Comparison of ENCODE assay signal across 10 cellular contexts in genomic region chr2:28413896-28414290, GRCh38. TPM values are rescaled to one million over a fixed set of nuclear protein-coding genes. Genes with fewer than 3 reads are reported as not detected.
DNase-seq lines count a peak whose midpoint lies in the region; ATAC-seq and TF ChIP-seq lines count a peak whose summit lies in the region.
"Had no signal": no experiment of that assay in that cellular context is flagged by ENCODE, and none has a peak within 500 bp of the region (broad histone marks: within the 10 kb centered on the region; RNA-seq: fewer than 3 reads in every experiment).

No MANE protein-coding gene starts in this region.

- no peak overlapping the region for H3K4me3 Mint-ChIP-seq in activated CD4-positive, alpha-beta T cell treated with anti-CD3 and anti-CD28 coated beads, Interleukin-2, amount 10 ng/mL, durations not matched to agents 24 days and 14 days
- no peak overlapping the region for H3K4me3 Mint-ChIP-seq in T-helper 17 cell
- peak overlapping the region; percentile 34 for H3K4me3 Mint-ChIP-seq in glutamatergic neuron (ENCODE audit: unreplicated experiment)
- H3K4me3 Mint-ChIP-seq: activated T-helper 1 cell treated with anti-CD3 and anti-CD28 coated beads, Interleukin-12 subunit alpha, Interleukin-12 subunit beta, Interleukin-2, Interleukin-4 antibody, amounts not matched to agents 30 ng/mL and 10 ng/mL and 1 ng/mL, durations not matched to agents 14 hours and 24 hours and 36 hours had no signal

- no peaks in the 10 kb centered on the region for H3K27me3 ChIP-seq in skeletal muscle tissue (ENCODE audit: control insufficient read depth in 3 of 3, insufficient read depth in 3 of 3, low read length in 3 of 3)

- no peaks in the 10 kb centered on the region for H3K27me3 Mint-ChIP-seq in activated CD4-positive, alpha-beta T cell treated with anti-CD3 and anti-CD28 coated beads, Interleukin-2, amount 10 ng/mL, durations not matched to agents 24 days and 14 days
- H3K27me3 Mint-ChIP-seq in T-helper 17 cell (no peaks in the 10 kb centered on the region), glutamatergic neuron (ENCODE audit: unreplicated experiment) (peaks cover 7% of the 10 kb centered on the region)

- peak overlapping the region; percentile 52 to 72 (median 59) for H3K9ac ChIP-seq in skeletal muscle tissue (ENCODE audit: low read depth in 1 of 3, low read length in 3 of 3)

- peaks cover 46 to 52% (median 49%) of the 10 kb centered on the region in 3 donors for H3K36me3 ChIP-seq in skeletal muscle tissue (ENCODE audit: control insufficient read depth in 3 of 3, insufficient read depth in 3 of 3, low read length in 3 of 3)

- intact Hi-C loops in activated CD4-positive, alpha-beta T cell treated with anti-CD3 and anti-CD28 coated beads, Interleukin-2, amount 10 ng/mL, durations not matched to agents 24 days and 14 days (cut with micrococcal nuclease), result loop anchor here (5.0 kb wide), 1 partner anchor 662 kb away; no protein-coding TSS in a partner anchor

- H3K36me3 Mint-ChIP-seq in activated CD4-positive, alpha-beta T cell treated with anti-CD3 and anti-CD28 coated beads, Interleukin-2, amount 10 ng/mL, durations not matched to agents 24 days and 14 days (ENCODE audit: low read depth), result peaks cover 74% of the 10 kb centered on the region
- H3K36me3 Mint-ChIP-seq in T-helper 17 cell (ENCODE audit: low read depth) (peaks cover 3% of the 10 kb centered on the region), glutamatergic neuron (ENCODE audit: unreplicated experiment) (no peaks in the 10 kb centered on the region)

- H3K4me3 ChIP-seq in skeletal muscle tissue (ENCODE audit: low read length in 3 of 3), result peak overlapping the region in 1 of 3 donors; percentile 4

- H3K4me1 ChIP-seq in skeletal muscle tissue (ENCODE audit: control insufficient read depth in 3 of 3, insufficient read depth in 3 of 3, low read length in 3 of 3), result peaks cover 35 to 37% (median 37%) of the 10 kb centered on the region in 3 donors

- peak overlapping the region; percentile 25 for H3K27ac Mint-ChIP-seq in activated CD4-positive, alpha-beta T cell treated with anti-CD3 and anti-CD28 coated beads, Interleukin-2, amount 10 ng/mL, durations not matched to agents 24 days and 14 days
- peak overlapping the region; percentile 99 for H3K27ac Mint-ChIP-seq in T-helper 17 cell
- H3K27ac Mint-ChIP-seq in glutamatergic neuron (ENCODE audit: unreplicated experiment), result peak overlapping the region; percentile 87
- H3K27ac Mint-ChIP-seq: activated T-helper 1 cell treated with anti-CD3 and anti-CD28 coated beads, Interleukin-12 subunit alpha, Interleukin-12 subunit beta, Interleukin-2, Interleukin-4 antibody, amounts not matched to agents 30 ng/mL and 10 ng/mL and 1 ng/mL, durations not matched to agents 14 hours and 24 hours and 36 hours had no signal

- H3K27ac ChIP-seq in skeletal muscle tissue (ENCODE audit: low read depth, low read length), result peak overlapping the region; percentile 90

- peaks cover 47% of the 10 kb centered on the region for H3K4me1 Mint-ChIP-seq in activated CD4-positive, alpha-beta T cell treated with anti-CD3 and anti-CD28 coated beads, Interleukin-2, amount 10 ng/mL, durations not matched to agents 24 days and 14 days
- H3K4me1 Mint-ChIP-seq in T-helper 17 cell (peaks cover 29% of the 10 kb centered on the region), glutamatergic neuron (ENCODE audit: low read depth, unreplicated experiment) (peaks cover 13% of the 10 kb centered on the region)

- ATAC-seq in T-helper 17 cell (no peak), GM21447 (IDR thresholded peaks at IDR 0.05; ENCODE audit: unreplicated experiment) (no peak), SK-N-SH treated with all-trans-retinoic acid at 6 μM for 48 hours (no peak; the same call in 2 of the 3 replicates)

- TF ChIP-seq CTCF in glutamatergic neuron (IDR thresholded peaks at IDR 0.05; ENCODE audit: partially characterized antibody, unreplicated experiment), result no peak

- DNase-seq in activated CD4-positive, alpha-beta T cell treated with anti-CD3 and anti-CD28 coated beads, Interleukin-2, amount 10 ng/mL, durations not matched to agents 24 days and 14 days, result no peak
- no peak for DNase-seq in activated CD4-positive, alpha-beta T cell treated with anti-CD3 and anti-CD28 coated beads for 48 hours
- DNase-seq in T-helper 17 cell (no peak), glutamatergic neuron (no peak), NCI-H510A (lab: John Stamatoyannopoulos, UW) (no peak)
- DNase-seq: central memory CD4-positive, alpha-beta T cell had no signal

- H3K9me3 ChIP-seq in T-helper 17 cell (ENCODE audit: control insufficient read depth, low read length, poor library complexity, severe bottlenecking), result no peaks in the 10 kb centered on the region
- H3K9me3 ChIP-seq in skeletal muscle tissue (ENCODE audit: control insufficient read depth in 3 of 3, low read length in 3 of 3), result no peaks in the 10 kb centered on the region

- H3K9me3 Mint-ChIP-seq in activated CD4-positive, alpha-beta T cell treated with anti-CD3 and anti-CD28 coated beads, Interleukin-2, amount 10 ng/mL, durations not matched to agents 24 days and 14 days, result no peaks in the 10 kb centered on the region
- peaks cover 3% of the 10 kb centered on the region for H3K9me3 Mint-ChIP-seq in glutamatergic neuron (ENCODE audit: unreplicated experiment)
- H3K9me3 Mint-ChIP-seq: activated T-helper 1 cell treated with anti-CD3 and anti-CD28 coated beads, Interleukin-12 subunit alpha, Interleukin-12 subunit beta, Interleukin-2, Interleukin-4 antibody, amounts not matched to agents 30 ng/mL and 10 ng/mL and 1 ng/mL, durations not matched to agents 14 hours and 24 hours and 36 hours had no signal

TF ChIP-seq in SK-N-SH treated with all-trans-retinoic acid at 6 μM for 48 hours, 23 proteins besides CTCF, POLR2A, EP300 and RAD21:
- TF ChIP-seq, protein P1, sequence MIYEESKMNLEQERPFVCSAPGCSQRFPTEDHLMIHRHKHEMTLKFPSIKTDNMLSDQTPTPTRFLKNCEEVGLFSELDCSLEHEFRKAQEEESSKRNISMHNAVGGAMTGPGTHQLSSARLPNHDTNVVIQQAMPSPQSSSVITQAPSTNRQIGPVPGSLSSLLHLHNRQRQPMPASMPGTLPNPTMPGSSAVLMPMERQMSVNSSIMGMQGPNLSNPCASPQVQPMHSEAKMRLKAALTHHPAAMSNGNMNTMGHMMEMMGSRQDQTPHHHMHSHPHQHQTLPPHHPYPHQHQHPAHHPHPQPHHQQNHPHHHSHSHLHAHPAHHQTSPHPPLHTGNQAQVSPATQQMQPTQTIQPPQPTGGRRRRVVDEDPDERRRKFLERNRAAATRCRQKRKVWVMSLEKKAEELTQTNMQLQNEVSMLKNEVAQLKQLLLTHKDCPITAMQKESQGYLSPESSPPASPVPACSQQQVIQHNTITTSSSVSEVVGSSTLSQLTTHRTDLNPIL (CRISPR knock-in tag; IDR thresholded peaks at IDR 0.05; ENCODE audit: low read depth), result no peak
- no peak for TF ChIP-seq ESRRG (CRISPR knock-in tag; IDR thresholded peaks at IDR 0.05)
- TF ChIP-seq ZNF8 (CRISPR knock-in tag; IDR thresholded peaks at IDR 0.05), result no peak
- TF ChIP-seq ZNF70 (CRISPR knock-in tag; IDR thresholded peaks at IDR 0.05), result no peak
- TF ChIP-seq ARNTL (CRISPR knock-in tag; IDR thresholded peaks at IDR 0.05; ENCODE audit: borderline replicate concordance, low read depth), result no peak
- TF ChIP-seq POU6F1 (CRISPR knock-in tag; IDR thresholded peaks at IDR 0.05; ENCODE audit: borderline replicate concordance, low read depth), result no peak
- no peak for TF ChIP-seq TOX (CRISPR knock-in tag; IDR thresholded peaks at IDR 0.05; ENCODE audit: borderline replicate concordance)
- no peak for TF ChIP-seq ZFP3 (CRISPR knock-in tag; IDR thresholded peaks at IDR 0.05)
- TF ChIP-seq, protein P2, sequence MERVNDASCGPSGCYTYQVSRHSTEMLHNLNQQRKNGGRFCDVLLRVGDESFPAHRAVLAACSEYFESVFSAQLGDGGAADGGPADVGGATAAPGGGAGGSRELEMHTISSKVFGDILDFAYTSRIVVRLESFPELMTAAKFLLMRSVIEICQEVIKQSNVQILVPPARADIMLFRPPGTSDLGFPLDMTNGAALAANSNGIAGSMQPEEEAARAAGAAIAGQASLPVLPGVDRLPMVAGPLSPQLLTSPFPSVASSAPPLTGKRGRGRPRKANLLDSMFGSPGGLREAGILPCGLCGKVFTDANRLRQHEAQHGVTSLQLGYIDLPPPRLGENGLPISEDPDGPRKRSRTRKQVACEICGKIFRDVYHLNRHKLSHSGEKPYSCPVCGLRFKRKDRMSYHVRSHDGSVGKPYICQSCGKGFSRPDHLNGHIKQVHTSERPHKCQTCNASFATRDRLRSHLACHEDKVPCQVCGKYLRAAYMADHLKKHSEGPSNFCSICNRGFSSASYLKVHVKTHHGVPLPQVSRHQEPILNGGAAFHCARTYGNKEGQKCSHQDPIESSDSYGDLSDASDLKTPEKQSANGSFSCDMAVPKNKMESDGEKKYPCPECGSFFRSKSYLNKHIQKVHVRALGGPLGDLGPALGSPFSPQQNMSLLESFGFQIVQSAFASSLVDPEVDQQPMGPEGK (CRISPR knock-in tag; IDR thresholded peaks at IDR 0.05; ENCODE audit: borderline replicate concordance), result no peak
- no peak for TF ChIP-seq ZC3H10 (CRISPR knock-in tag; IDR thresholded peaks at IDR 0.05)
- TF ChIP-seq BACH2 (CRISPR knock-in tag; IDR thresholded peaks at IDR 0.05; ENCODE audit: borderline replicate concordance), result no peak
TF ChIP-seq in SK-N-SH treated with all-trans-retinoic acid at 6 μM for 48 hours: peak in this region for 0.

RNA-seq across cellular contexts. Expression of gene FOSL2, which starts 21.2 kb away (rescaled TPM):
- 73.2 and 80.6 TPM in 2 replicates for total RNA-seq in activated CD4-positive, alpha-beta T cell treated with anti-CD3 and anti-CD28 coated beads, Interleukin-2, amount 10 ng/mL, durations not matched to agents 24 days and 14 days
- total RNA-seq in T-helper 17 cell (100 to 1,000 TPM; 114 to 153 TPM), glutamatergic neuron (ENCODE audit: unreplicated experiment) (2.6 TPM), skeletal muscle tissue (10.4 TPM)

Comparison
In these comparisons a context has a peak if more than half of its experiments do, and no peak if none do; other contexts are left out.
1. H3K27ac Mint-ChIP-seq: peak in every context shown above with its lines; median percentile 99 in T-helper 17 cell; 87 in glutamatergic neuron; 25 in activated CD4-positive, alpha-beta T cell treated with anti-CD3 and anti-CD28 coated beads, Interleukin-2, amount 10 ng/mL, durations not matched to agents 24 days and 14 days.